In genomic region chr11:60357771-60358170, GRCh38 we compare ENCODE assay signal across 24 cellular contexts. TPM values are rescaled to one million over a fixed set of nuclear protein-coding genes. Genes with fewer than 3 reads are reported as not detected.
"Had no signal": no experiment of that assay in that cellular context is flagged by ENCODE, and none has a peak within 500 bp of the region (broad histone marks: within the 10 kb centered on the region; RNA-seq: fewer than 3 reads in every experiment).

No MANE protein-coding gene starts in this region.

- H3K79me2 ChIP-seq: parathyroid adenoma had no signal

- H3K27me3 ChIP-seq: heart left ventricle, tibial artery had no signal

- H3K9me3 Mint-ChIP-seq: activated naive CD8-positive, alpha-beta T cell treated with anti-CD3 and anti-CD28 coated beads, Interleukin-2, amount 10 ng/mL, durations not matched to agents 7 days and 5 days had no signal

- H3K9me3 ChIP-seq: tibial artery had no signal

- H3K36me3 Mint-ChIP-seq: activated naive CD8-positive, alpha-beta T cell treated with anti-CD3 and anti-CD28 coated beads, Interleukin-2, amount 10 ng/mL, durations not matched to agents 7 days and 5 days had no signal

- H3K9ac ChIP-seq: parathyroid adenoma had no signal

- H3K4me3 Mint-ChIP-seq: activated naive CD8-positive, alpha-beta T cell treated with anti-CD3 and anti-CD28 coated beads, Interleukin-2, amount 10 ng/mL, durations not matched to agents 7 days and 5 days; stimulated activated naive CD8-positive, alpha-beta T cell treated with anti-CD3 and anti-CD28 coated beads, Interleukin-15, amount 100 ng/mL, for 72 hours had no signal

- H3K27ac Mint-ChIP-seq: activated naive CD8-positive, alpha-beta T cell treated with anti-CD3 and anti-CD28 coated beads, Interleukin-2, amount 10 ng/mL, durations not matched to agents 7 days and 5 days; stimulated activated naive CD8-positive, alpha-beta T cell treated with anti-CD3 and anti-CD28 coated beads, Interleukin-15, amount 100 ng/mL, for 72 hours had no signal

- H3K36me3 ChIP-seq: gastroesophageal sphincter, heart left ventricle, tibial artery had no signal

- FAIRE-seq: keratinocyte had no signal

- H3K4me1 Mint-ChIP-seq: activated naive CD8-positive, alpha-beta T cell treated with anti-CD3 and anti-CD28 coated beads, Interleukin-2, amount 10 ng/mL, durations not matched to agents 7 days and 5 days; stimulated activated naive CD8-positive, alpha-beta T cell treated with anti-CD3 and anti-CD28 coated beads, Interleukin-15, amount 100 ng/mL, for 72 hours had no signal

- H3K27ac ChIP-seq: epithelial cell of prostate, gastroesophageal sphincter, heart left ventricle, parathyroid adenoma, tibial artery had no signal

- H3K4me3 ChIP-seq: gastroesophageal sphincter, heart left ventricle, mucosa of descending colon, tibial artery had no signal

- DNase-seq: activated CD4-positive, alpha-beta T cell treated with anti-CD3 and anti-CD28 coated beads for 4 hours; activated CD4-positive, alpha-beta T cell treated with anti-CD3 and anti-CD28 coated beads, Interleukin-2, amount 50 U/mL, for 48 hours; activated CD4-positive, CD25-positive, alpha-beta regulatory T cell; activated naive CD4-positive, alpha-beta T cell treated with Interleukin-2 at 50 U/mL for 16 hours; activated naive CD8-positive, alpha-beta T cell treated with anti-CD3 and anti-CD28 coated beads, Interleukin-2, amount 10 ng/mL, durations not matched to agents 7 days and 5 days; activated T-cell treated with anti-CD3 and anti-CD28 coated beads, Interleukin-2, amount 50 U/mL, for 48 hours; amygdala; cortex of kidney; heart left ventricle; left colon; mesenchymal stem cell; mucosa of descending colon; nucleus accumbens; right cardiac atrium; stimulated activated CD4-positive, alpha-beta T cell treated with anti-CD3 and anti-CD28 coated beads, Interleukin-12 subunit alpha, Interleukin-12 subunit beta, amount 100 ng/mL, for 4 hours; stimulated activated CD4-positive, alpha-beta T cell treated with anti-CD3 and anti-CD28 coated beads, Interleukin-4, amount 100 ng/mL, for 4 hours; stimulated activated naive CD8-positive, alpha-beta T cell treated with anti-CD3 and anti-CD28 coated beads, Interleukin-15, amount 100 ng/mL, for 72 hours; T-helper 9 cell; tibial artery had no signal

- ATAC-seq: gastroesophageal sphincter; heart left ventricle; left colon; mucosa of descending colon; right cardiac atrium; stimulated activated naive CD8-positive, alpha-beta T cell treated with anti-CD3 and anti-CD28 coated beads, Interleukin-15, amount 100 ng/mL, for 72 hours had no signal

- H2AFZ ChIP-seq: parathyroid adenoma had no signal

RNA-seq across cellular contexts. Expression of gene MS4A7, which starts 20.6 kb away (rescaled TPM):
- polyA plus RNA-seq: keratinocyte, neural cell had no signal

RNA-seq across cellular contexts. Expression of gene MS4A6E, which starts 30.7 kb away (rescaled TPM):
- polyA plus RNA-seq: keratinocyte, neural cell, right cardiac atrium had no signal

RNA-seq across cellular contexts. Expression of gene MS4A14, which starts 38.5 kb away (rescaled TPM):
- polyA plus RNA-seq: keratinocyte, neural cell had no signal
